Comparison of ENCODE assay signal across 16 cellular contexts in the genomic region with DNA sequence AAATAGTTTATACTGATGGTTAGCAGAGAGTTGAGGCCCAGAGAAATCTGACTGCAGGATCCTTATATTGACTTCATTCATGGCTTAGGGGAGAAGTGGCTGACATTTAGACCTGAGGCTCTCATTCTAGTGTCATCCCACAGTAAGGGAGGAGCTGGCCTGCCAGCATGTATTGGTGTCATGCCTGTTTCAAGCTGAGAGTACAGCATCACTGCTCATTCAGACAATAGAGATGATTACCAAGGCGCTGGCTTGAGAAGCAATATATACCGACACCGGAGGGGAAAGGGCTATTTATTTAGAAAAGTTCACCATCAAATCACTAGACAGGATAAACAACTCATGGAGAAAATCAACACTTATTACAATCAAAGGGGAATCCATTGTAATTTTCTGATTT.
"Had no signal": no experiment of that assay in that cellular context is flagged by ENCODE, and none has a peak within 500 bp of the region (broad histone marks: within the 10 kb centered on the region; RNA-seq: fewer than 3 reads in every experiment).

No MANE protein-coding gene starts in this region.

- H3K27me3 ChIP-seq: cardiac muscle cell, right atrium auricular region, stomach, thyroid gland had no signal

- DNase-seq: activated CD4-positive, alpha-beta T cell treated with anti-CD3 and anti-CD28 coated beads for 4 hours; activated CD8-positive, alpha-beta memory T cell treated with anti-CD3 and anti-CD28 coated beads, Interleukin-2, amount 50 U/mL, for 48 hours; activated CD8-positive, alpha-beta T cell treated with anti-CD3 and anti-CD28 coated beads, Interleukin-2, amount 10 ng/mL, durations not matched to agents 7 days and 5 days; activated naive CD4-positive, alpha-beta T cell treated with Interleukin-2 at 50 U/mL for 16 hours; effector CD8-positive, alpha-beta T cell; hippocampal formation; kidney glomerular epithelial cell; stimulated activated CD4-positive, alpha-beta T cell treated with anti-CD3 and anti-CD28 coated beads, Interleukin-4, amount 100 ng/mL, for 4 hours; stomach; thyroid gland; WERI-Rb-1 had no signal

- H3K4me3 ChIP-seq: cardiac muscle cell, right atrium auricular region, skin epidermis, stomach, thyroid gland had no signal

- H3K27ac Mint-ChIP-seq: activated CD8-positive, alpha-beta T cell treated with anti-CD3 and anti-CD28 coated beads, Interleukin-2, amount 10 ng/mL, durations not matched to agents 7 days and 5 days; activated T-helper 1 cell treated with anti-CD3 and anti-CD28 coated beads, Interleukin-12 subunit alpha, Interleukin-12 subunit beta, Interleukin-2, Interleukin-4 antibody, amounts not matched to agents 30 ng/mL and 10 ng/mL and 1 ng/mL, durations not matched to agents 14 hours and 24 hours and 36 hours had no signal

- H3K36me3 ChIP-seq: cardiac muscle cell, right atrium auricular region, stomach, thyroid gland, WERI-Rb-1 had no signal

- H3K9me3 ChIP-seq: right atrium auricular region, stomach, thyroid gland had no signal

- H3K27ac ChIP-seq: cardiac muscle cell, parathyroid adenoma, right atrium auricular region, skin epidermis, stomach, thyroid gland, WERI-Rb-1 had no signal

- H3K4me3 Mint-ChIP-seq: activated CD8-positive, alpha-beta T cell treated with anti-CD3 and anti-CD28 coated beads, Interleukin-2, amount 10 ng/mL, durations not matched to agents 7 days and 5 days; activated T-helper 1 cell treated with anti-CD3 and anti-CD28 coated beads, Interleukin-12 subunit alpha, Interleukin-12 subunit beta, Interleukin-2, Interleukin-4 antibody, amounts not matched to agents 30 ng/mL and 10 ng/mL and 1 ng/mL, durations not matched to agents 14 hours and 24 hours and 36 hours had no signal

- H3K4me1 ChIP-seq: right atrium auricular region, stomach, thyroid gland had no signal

- H3K9me3 Mint-ChIP-seq: activated T-helper 1 cell treated with anti-CD3 and anti-CD28 coated beads, Interleukin-12 subunit alpha, Interleukin-12 subunit beta, Interleukin-2, Interleukin-4 antibody, amounts not matched to agents 30 ng/mL and 10 ng/mL and 1 ng/mL, durations not matched to agents 14 hours and 24 hours and 36 hours had no signal
